Comparison of ENCODE assay signal across 8 cellular contexts in the genomic region with DNA sequence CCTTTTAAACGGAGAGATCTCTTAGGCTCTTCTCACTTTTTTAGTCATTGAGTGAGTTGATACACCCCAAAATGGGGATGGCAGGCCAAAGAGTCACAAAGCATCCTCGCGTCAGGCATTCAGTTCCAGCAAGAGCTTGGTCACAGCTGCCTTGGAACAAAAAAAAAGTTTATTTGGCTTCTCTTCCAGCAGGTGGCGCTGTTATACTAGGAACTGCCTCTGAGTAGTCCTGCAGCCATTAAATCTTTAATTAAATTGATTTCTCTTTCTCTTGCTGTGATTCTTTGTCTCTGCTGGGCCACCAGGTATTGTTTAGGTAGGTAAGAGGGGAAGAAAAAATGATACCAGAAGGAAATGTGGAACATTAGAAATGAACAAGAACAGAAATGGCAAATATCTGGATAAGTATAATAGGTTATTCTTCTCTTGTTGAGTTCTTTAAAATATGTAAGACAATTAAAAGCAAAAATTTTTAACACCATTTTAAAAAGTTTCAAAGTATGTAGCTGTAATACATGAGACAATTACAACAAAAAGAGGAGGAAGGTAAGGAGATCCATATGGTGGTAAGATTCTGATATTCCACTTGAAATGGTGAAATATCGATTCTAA.
DNase-seq lines count a peak whose midpoint lies in the region; ATAC-seq and TF ChIP-seq lines count a peak whose summit lies in the region.

No MANE protein-coding gene starts in this region.

- no peaks in the 10 kb centered on the region for H3K9me3 ChIP-seq in breast epithelium

- no peak for TF ChIP-seq POLR2A in breast epithelium (IDR thresholded peaks at IDR 0.05)

- intact Hi-C loops in breast epithelium (cut with DNase I; ENCODE audit: low total_unique reads): no loop called here

- H3K36me3 ChIP-seq in breast epithelium: no peaks in the 10 kb centered on the region

- DNase-seq in DMS53 treated with DMSO at 0.1 percent for 48 hours (lab: John Stamatoyannopoulos, UW; ENCODE audit: unreplicated experiment) (peak; percentile 73), HCEC 1CT (peak; percentile 42), NCI-H1930 (lab: John Stamatoyannopoulos, UW) (peak; percentile 24 to 49), T-helper 2 cell (peak in 3 of 5 experiments; percentile 17 to 48 (median 19)), breast epithelium (ENCODE audit: low spot score in 2 of 2) (no peak), islet precursor cell (peak; percentile 61)
- peak; percentile 42 to 62 for DNase-seq in stimulated activated CD4-positive, alpha-beta T cell treated with anti-CD3 and anti-CD28 coated beads, Interleukin-2, amount 100 ng/mL, for 24 hours

- peak; percentile 68 to 76 (median 70) for TF ChIP-seq CTCF in breast epithelium (IDR thresholded peaks at IDR 0.05)

- H3K27ac ChIP-seq in breast epithelium: no peak overlapping the region

- no peak overlapping the region for H3K4me3 ChIP-seq in breast epithelium

- H3K4me1 ChIP-seq in breast epithelium: no peaks in the 10 kb centered on the region

- H3K27me3 ChIP-seq in breast epithelium: no peaks in the 10 kb centered on the region

- no peak for ATAC-seq in HG03095 (IDR thresholded peaks at IDR 0.05; ENCODE audit: unreplicated experiment)

Comparison
In these comparisons a context has a peak if more than half of its experiments do, and no peak if none do; other contexts are left out.
1. DNase-seq: peak in DMS53 treated with DMSO at 0.1 percent for 48 hours (single experiment), HCEC 1CT (single experiment), NCI-H1930 (2 of 2), T-helper 2 cell (3 of 5), islet precursor cell (single experiment) and stimulated activated CD4-positive, alpha-beta T cell treated with anti-CD3 and anti-CD28 coated beads, Interleukin-2, amount 100 ng/mL, for 24 hours (2 of 2); none in breast epithelium (0 of 2).